Comparison of ENCODE assay signal across 8 cellular contexts in genomic region chr16:23678430-23679273, GRCh38. TPM values are rescaled to one million over a fixed set of nuclear protein-coding genes. Genes with fewer than 3 reads are reported as not detected.
DNase-seq lines count a peak whose midpoint lies in the region; ATAC-seq and TF ChIP-seq lines count a peak whose summit lies in the region.

PLK1 (plus strand) TSS chr16:23678889; CDS start chr16:23678933, 44 bp downstream.

- H3K27ac ChIP-seq in RWPE2 (ENCODE audit: poor library complexity, severe bottlenecking): peak within 1 kb of the TSS; percentile 68
- H3K27ac ChIP-seq in neural progenitor cell: peak within 1 kb of the TSS; percentile 15

- peak within 1 kb of the TSS; percentile 52 for H3K4me3 ChIP-seq in RWPE2 (ENCODE audit: severe bottlenecking)
- H3K4me3 ChIP-seq in fibroblast of villous mesenchyme (ENCODE audit: low read depth, low read length): peak within 1 kb of the TSS; percentile 75
- peak within 1 kb of the TSS; percentile 95 for H3K4me3 ChIP-seq in neural progenitor cell

- peaks cover 35% of the 10 kb centered on the region for H3F3A ChIP-seq in neural progenitor cell (ENCODE audit: low read depth)

- H3K4me3 Mint-ChIP-seq in neural progenitor cell: peak within 1 kb of the TSS; percentile 98

- H3K9ac ChIP-seq in neural progenitor cell: peak within 1 kb of the TSS; percentile 67

- H3K4me2 ChIP-seq in neural progenitor cell: peak within 1 kb of the TSS; percentile 85

- peak within 1 kb of the TSS; percentile 80 for H2AFZ ChIP-seq in neural progenitor cell (replicated peaks)

- peak; percentile 61 for DNase-seq in DMS79 treated with DMSO at 0.1 percent for 48 hours (lab: John Stamatoyannopoulos, UW)
- DNase-seq in Kasumi-1 (lab: John Stamatoyannopoulos, UW): peak; percentile 63 to 65
- DNase-seq in RWPE2 (ENCODE audit: low spot score): peak; percentile 83
- DNase-seq in activated T-helper 9 cell treated with anti-CD3 and anti-CD28 coated beads, Interleukin-2, amount 50 U/mL, for 16 hours (ENCODE audit: low read depth): peak; percentile 53
- DNase-seq in fibroblast of villous mesenchyme (ENCODE audit: low read depth): peak; percentile 81
- peak; percentile 96 for DNase-seq in neural progenitor cell (ENCODE audit: low spot score)
- peak; percentile 72 for DNase-seq in stromal cell of bone marrow (ENCODE audit: low read depth)

- H3K4me1 Mint-ChIP-seq in neural progenitor cell: peaks cover 25% of the 10 kb centered on the region

- H3K27me3 ChIP-seq in RWPE2 (ENCODE audit: insufficient read depth, poor library complexity, severe bottlenecking) (no peaks in the 10 kb centered on the region), neural progenitor cell (no peaks in the 10 kb centered on the region)

- H3K36me3 ChIP-seq in RWPE2 (ENCODE audit: low read depth): peaks cover 38% of the 10 kb centered on the region
- H3K36me3 ChIP-seq in neural progenitor cell: peaks cover 4% of the 10 kb centered on the region

- H3K9me3 Mint-ChIP-seq in neural progenitor cell: no peaks in the 10 kb centered on the region

- peak within 1 kb of the TSS; percentile 88 for H3K27ac Mint-ChIP-seq in neural progenitor cell

- TF ChIP-seq CTCF in RWPE2 (IDR thresholded peaks at IDR 0.05; ENCODE audit: poor library complexity, severe bottlenecking): peak; percentile 41
- TF ChIP-seq CTCF in fibroblast of villous mesenchyme (IDR thresholded peaks at IDR 0.05; ENCODE audit: insufficient read depth, low read depth, low read length): peak; percentile 59
- TF ChIP-seq CTCF in neural progenitor cell (IDR thresholded peaks at IDR 0.05): peak; percentile 53

- no peaks in the 10 kb centered on the region for H3K9me3 ChIP-seq in RWPE2 (ENCODE audit: severe bottlenecking)
- no peaks in the 10 kb centered on the region for H3K9me3 ChIP-seq in neural progenitor cell (ENCODE audit: low read depth)

- peaks cover 22% of the 10 kb centered on the region for H3K36me3 Mint-ChIP-seq in neural progenitor cell

- peak; percentile 78 for ATAC-seq in GM21737 (IDR thresholded peaks at IDR 0.05; ENCODE audit: unreplicated experiment)
- peak; percentile 93 for ATAC-seq in RWPE2 (ENCODE audit: low read depth)

- peaks cover 5% of the 10 kb centered on the region for H3K27me3 Mint-ChIP-seq in neural progenitor cell (ENCODE audit: insufficient read depth, low read depth)

- peaks cover 49% of the 10 kb centered on the region for H3K79me2 ChIP-seq in neural progenitor cell (ENCODE audit: low read depth)

- peaks cover 49% of the 10 kb centered on the region for H4K20me1 ChIP-seq in neural progenitor cell (ENCODE audit: low read depth)

- H3K4me1 ChIP-seq in RWPE2 (ENCODE audit: insufficient read depth, poor library complexity, severe bottlenecking) (peaks cover 6% of the 10 kb centered on the region), neural progenitor cell (peaks cover 31% of the 10 kb centered on the region)

RNA-seq across cellular contexts. Expression of gene PLK1, which starts in this region (rescaled TPM):
- total RNA-seq in fibroblast of villous mesenchyme (12.6 and 24.6 TPM in 2 replicates), neural progenitor cell (ENCODE audit: low replicate concordance) (93.5 and 105 TPM in 2 replicates)

Comparison
In these comparisons a context has a peak if more than half of its experiments do, and no peak if none do; other contexts are left out.
1. Peak in every context shown above with its lines: DNase-seq, ATAC-seq, H3K4me3 ChIP-seq and H3K27ac ChIP-seq.